ENCODE assay signal across 13 cellular contexts in genomic region chr2:174051741-174052638, GRCh38.
A peak's percentile ranks its signal among the peaks of the same experiment; 100 is the strongest.
DNase-seq lines count a peak whose midpoint lies in the region; ATAC-seq, FAIRE-seq and TF ChIP-seq lines count a peak whose summit lies in the region.
"Had no signal": no experiment of that assay in that cellular context is flagged by ENCODE, and none has a peak within 500 bp of the region (broad histone marks: within the 10 kb centered on the region; RNA-seq: fewer than 3 reads in every experiment).

No MANE protein-coding gene starts in this region.

- in situ Hi-C loops in SK-MEL-5 (cut with HindIII; ENCODE audit: low pct_unique_long_range_greater_than_20kb, low sequenced_read_pairs): no loop called here

- no peak for TF ChIP-seq POLR2A in ovary (IDR thresholded peaks at IDR 0.05)

- H3K4me1 ChIP-seq in ovary (ENCODE audit: insufficient read depth): peaks cover 6% of the 10 kb centered on the region

- no peak for TF ChIP-seq EP300 in ovary (IDR thresholded peaks at IDR 0.05)

- DNase-seq in H7 (peak; percentile 57), SK-MEL-5 (ENCODE audit: low read depth, low spot score) (peak; percentile 2), fibroblast of the conjunctiva (ENCODE audit: low read depth) (peak; percentile 34), ovary (peak in 3 of 5 donors; percentile 39 to 70 (median 43)), superior temporal gyrus (ENCODE audit: extremely low spot score) (no peak), D721Med (ENCODE audit: insufficient read length, low spot score) (no peak), coronary artery (ENCODE audit: low spot score) (no peak)
- DNase-seq: cerebellar nuclear complex, MM.1S, nucleus accumbens had no signal

- no peak for TF ChIP-seq CTCF in ovary (IDR thresholded peaks at IDR 0.05)
- no peak for TF ChIP-seq CTCF in D721Med (IDR thresholded peaks at IDR 0.05; ENCODE audit: insufficient read depth, missing control alignments)
- TF ChIP-seq CTCF in coronary artery (IDR thresholded peaks at IDR 0.05): no peak

- H3K27me3 ChIP-seq in H7 (ENCODE audit: control insufficient read depth, insufficient read depth, low read length): no peaks in the 10 kb centered on the region
- H3K27me3 ChIP-seq in ovary: no peaks in the 10 kb centered on the region

- ATAC-seq in GM18867 (IDR thresholded peaks at IDR 0.05; ENCODE audit: unreplicated experiment): no peak
- ATAC-seq: activated CD4-positive, CD25-positive, alpha-beta regulatory T cell treated with anti-CD3 and anti-CD28 coated beads, Interleukin-2, amount 50 U/mL, for 24 hours had no signal

- H3K4me3 ChIP-seq in H7 (ENCODE audit: insufficient read depth, low read depth, low read length): no peak overlapping the region
- H3K4me3 ChIP-seq in ovary: no peak overlapping the region
- H3K4me3 ChIP-seq in coronary artery: no peak overlapping the region
- H3K4me3 ChIP-seq: HAP-1 had no signal

- H3K36me3 ChIP-seq in H7 (replicated peaks; ENCODE audit: control insufficient read depth, insufficient read depth, low read length): no peaks in the 10 kb centered on the region
- H3K36me3 ChIP-seq in ovary: no peaks in the 10 kb centered on the region
- H3K36me3 ChIP-seq: HAP-1 had no signal

- WGBS in ovary, 3 donors: 31 to 36% (median 31%) methylated on average over 14 of the region's 14 CpGs

- H3K27ac ChIP-seq in ovary (no peak overlapping the region), coronary artery (peak overlapping the region in 1 of 2 donors; percentile 35)

- FAIRE-seq in D721Med (lab: Jason Lieb, UNC): no peak

- intact Hi-C loops in ovary (cut with DNase I): loop anchor here in 1 of 4 donors (10.0 kb wide), 1 partner anchor 647 kb away; no protein-coding TSS in a partner anchor

- H3K9me3 ChIP-seq in ovary: no peaks in the 10 kb centered on the region
- H3K9me3 ChIP-seq: HAP-1 had no signal

Comparison
In these comparisons a context has a peak if more than half of its experiments do, and no peak if none do; other contexts are left out.
1. DNase-seq: peak in H7 (single experiment), SK-MEL-5 (single experiment), fibroblast of the conjunctiva (single experiment) and ovary (3 of 5); none in superior temporal gyrus (single experiment), D721Med (single experiment) and coronary artery (single experiment).